ENCODE assay signal across 20 cellular contexts in genomic region chr1:166172106-166172505, GRCh38. TPM values are rescaled to one million over a fixed set of nuclear protein-coding genes. Genes with fewer than 3 reads are reported as not detected.
"Had no signal": no experiment of that assay in that cellular context is flagged by ENCODE, and none has a peak within 500 bp of the region (broad histone marks: within the 10 kb centered on the region; RNA-seq: fewer than 3 reads in every experiment).

No MANE protein-coding gene starts in this region.

- ATAC-seq: activated CD8-positive, alpha-beta T cell treated with anti-CD3 and anti-CD28 coated beads for 36 hours; left lobe of liver; stimulated activated memory B cell treated with anti-CD40 and anti-IgM and Interleukin-4, amounts not matched to agents 10 μg/mL and 1 μg/mL and 100 μg/mL, for 72 hours had no signal

- H3K27ac ChIP-seq: brain microvascular endothelial cell, esophagus muscularis mucosa, hepatocyte, sigmoid colon, spleen had no signal

- H3K36me3 ChIP-seq: brain microvascular endothelial cell, esophagus muscularis mucosa, sigmoid colon, spleen had no signal

- H3K4me3 ChIP-seq: esophagus muscularis mucosa, hepatocyte, sigmoid colon, spleen had no signal

- DNase-seq: activated CD4-positive, alpha-beta T cell treated with anti-CD3 and anti-CD28 coated beads for 48 hours; activated CD4-positive, CD25-positive, alpha-beta regulatory T cell; activated CD8-positive, alpha-beta T cell treated with anti-CD3 and anti-CD28 coated beads for 36 hours; activated naive CD4-positive, alpha-beta T cell treated with anti-CD3 and anti-CD28 coated beads for 36 hours; activated T-cell treated with anti-CD3 and anti-CD28 coated beads, Interleukin-2, amount 50 U/mL, for 1 hour; aorta; brain microvascular endothelial cell; cortex of kidney; midbrain; occipital lobe; posterior cingulate gyrus; sigmoid colon; spleen; stimulated activated CD4-positive, alpha-beta T cell treated with anti-CD3 and anti-CD28 coated beads, Interleukin-4, amount 100 ng/mL, for 4 hours had no signal

- H3K9me3 ChIP-seq: esophagus muscularis mucosa, sigmoid colon, spleen had no signal

- H3K27me3 ChIP-seq: sigmoid colon had no signal

- FAIRE-seq: islet of Langerhans had no signal

RNA-seq across cellular contexts. Expression of gene FAM78B, which starts 5.3 kb away (rescaled TPM):
- total RNA-seq: hepatocyte, myocyte had no signal
